ENCODE assay signal across 8 cellular contexts in genomic region chr21:29196664-29197052, GRCh38.
A peak's percentile ranks its signal among the peaks of the same experiment; 100 is the strongest.
DNase-seq lines count a peak whose midpoint lies in the region; ATAC-seq and TF ChIP-seq lines count a peak whose summit lies in the region.

No MANE protein-coding gene starts in this region.

- peaks cover 0 to 27% (median 20%) of the 10 kb centered on the region in 3 donors for H3K9me3 Mint-ChIP-seq in IgD-negative memory B cell

- peak overlapping the region; percentile 82 to 92 (median 88) for H3K4me3 Mint-ChIP-seq in IgD-negative memory B cell

- peaks cover 16 to 33% (median 22%) of the 10 kb centered on the region in 3 donors for H3K4me1 Mint-ChIP-seq in IgD-negative memory B cell

- ATAC-seq in GM19035 (IDR thresholded peaks at IDR 0.05; ENCODE audit: unreplicated experiment), result peak; percentile 2

- no peak for TF ChIP-seq EP300 in esophagus muscularis mucosa (IDR thresholded peaks at IDR 0.05)

- no peaks in the 10 kb centered on the region for H3K36me3 Mint-ChIP-seq in IgD-negative memory B cell

- DNase-seq in A172 (ENCODE audit: low spot score) (peak; percentile 46), esophagus muscularis mucosa (ENCODE audit: extremely low spot score) (no peak), Kasumi-1 (lab: John Stamatoyannopoulos, UW) (no peak), NCI-H2196 (lab: John Stamatoyannopoulos, UW; ENCODE audit: unreplicated experiment) (no peak), NCI-H748 treated with DMSO at 0.1 percent for 48 hours (lab: John Stamatoyannopoulos, UW) (no peak), ureter (ENCODE audit: low spot score) (no peak)

- peak overlapping the region; percentile 92 to 97 (median 95) for H3K27ac Mint-ChIP-seq in IgD-negative memory B cell

- H3K27me3 ChIP-seq in esophagus muscularis mucosa, result no peaks in the 10 kb centered on the region

- peak overlapping the region in 2 of 4 donors; percentile 25 to 53 for H3K27ac ChIP-seq in esophagus muscularis mucosa (replicated peaks in 1 of 4)

- peaks cover 0 to 16% (median 9%) of the 10 kb centered on the region in 4 donors for H3K9me3 ChIP-seq in esophagus muscularis mucosa

- peak overlapping the region in 3 of 4 donors; percentile 18 to 39 (median 34) for H3K4me3 ChIP-seq in esophagus muscularis mucosa

- no peaks in the 10 kb centered on the region for H3K27me3 Mint-ChIP-seq in IgD-negative memory B cell

- peaks cover 6 to 27% (median 21%) of the 10 kb centered on the region in 4 donors for H3K4me1 ChIP-seq in esophagus muscularis mucosa

- intact Hi-C loops in esophagus muscularis mucosa (cut with DNase I), result no loop called here

- no peak for TF ChIP-seq CTCF in esophagus muscularis mucosa (IDR thresholded peaks at IDR 0.05)

- WGBS in esophagus muscularis mucosa, result 68% methylated on average over 5 of the region's 5 CpGs

- TF ChIP-seq POLR2A in esophagus muscularis mucosa (IDR thresholded peaks at IDR 0.05; ENCODE audit: low read depth), result no peak

- no peaks in the 10 kb centered on the region for H3K36me3 ChIP-seq in esophagus muscularis mucosa
